Comparison of ENCODE assay signal across 25 cellular contexts in the genomic region with DNA sequence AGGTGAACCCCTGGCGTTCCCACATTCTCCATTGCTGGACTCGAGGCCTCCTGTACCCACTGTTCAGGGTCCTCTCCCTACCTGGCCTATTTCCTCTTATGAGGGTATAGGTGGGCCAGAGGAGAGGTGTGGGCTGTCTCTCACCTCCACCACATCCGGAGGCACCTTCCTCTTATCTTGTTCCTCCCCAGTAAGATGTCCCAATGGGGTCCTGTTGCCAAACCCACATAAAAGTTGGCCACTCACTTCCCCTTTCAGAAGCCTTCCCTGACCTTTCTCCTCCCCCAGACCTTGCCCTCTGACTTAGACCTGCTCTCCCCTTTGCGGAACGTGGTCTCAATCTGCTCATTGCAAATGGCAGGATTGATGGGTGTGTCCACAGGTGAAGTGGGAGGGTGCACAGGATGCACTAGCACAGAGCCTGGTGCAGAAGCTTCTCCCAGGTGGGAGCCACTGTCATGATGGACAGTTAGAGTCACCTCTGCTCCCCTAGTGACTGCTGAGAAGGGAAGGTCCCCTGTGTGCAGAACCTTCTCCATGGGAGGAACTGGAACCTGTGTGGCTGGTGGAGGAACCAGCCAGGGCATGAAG. TPM values are rescaled to one million over a fixed set of nuclear protein-coding genes. Genes with fewer than 3 reads are reported as not detected.
DNase-seq lines count a peak whose midpoint lies in the region; ATAC-seq and TF ChIP-seq lines count a peak whose summit lies in the region.
"Had no signal": no experiment of that assay in that cellular context is flagged by ENCODE, and none has a peak within 500 bp of the region (broad histone marks: within the 10 kb centered on the region; RNA-seq: fewer than 3 reads in every experiment).

No MANE protein-coding gene starts in this region.

- intact Hi-C loops in activated T-helper 1 cell treated with anti-CD3 and anti-CD28 coated beads, Interleukin-12 subunit alpha, Interleukin-12 subunit beta, Interleukin-2, Interleukin-4 antibody, amounts not matched to agents 30 ng/mL and 10 ng/mL and 1 ng/mL, durations not matched to agents 14 hours and 24 hours and 36 hours (cut with micrococcal nuclease), result no loop called here

- no peak overlapping the region for H3K27ac Mint-ChIP-seq in activated T-helper 1 cell treated with anti-CD3 and anti-CD28 coated beads, Interleukin-12 subunit alpha, Interleukin-12 subunit beta, Interleukin-2, Interleukin-4 antibody, amounts not matched to agents 30 ng/mL and 10 ng/mL and 1 ng/mL, durations not matched to agents 14 hours and 24 hours and 36 hours
- no peak overlapping the region for H3K27ac Mint-ChIP-seq in WTC11

- TF ChIP-seq CTCF in WTC11 (IDR thresholded peaks at IDR 0.05) (no peak), GM20000 (IDR thresholded peaks at IDR 0.05; ENCODE audit: extremely low read depth, missing control alignments) (no peak)

- no peaks in the 10 kb centered on the region for H3K27me3 ChIP-seq in layer of hippocampus (ENCODE audit: control insufficient read depth, insufficient read depth, low read length)
- H3K27me3 ChIP-seq: ascending aorta, thyroid gland had no signal

- CTCF ChIA-PET in WTC11 (lab: Charles Lee), result no interaction called here

- peak overlapping the region; percentile 59 for H3K27ac ChIP-seq in layer of hippocampus (ENCODE audit: low read depth, low read length)
- peak overlapping the region; percentile 59 for H3K27ac ChIP-seq in temporal lobe (ENCODE audit: low read depth, low read length)
- H3K27ac ChIP-seq: ascending aorta, thyroid gland had no signal

- H3K9me3 Mint-ChIP-seq in activated T-helper 1 cell treated with anti-CD3 and anti-CD28 coated beads, Interleukin-12 subunit alpha, Interleukin-12 subunit beta, Interleukin-2, Interleukin-4 antibody, amounts not matched to agents 30 ng/mL and 10 ng/mL and 1 ng/mL, durations not matched to agents 14 hours and 24 hours and 36 hours, result no peaks in the 10 kb centered on the region
- peaks cover 79% of the 10 kb centered on the region for H3K9me3 Mint-ChIP-seq in WTC11

- DNase-seq in SIG-M5 treated with dmso at 0.1 percent for 504 hours (lab: John Stamatoyannopoulos, UW; ENCODE audit: unreplicated experiment) (peak; percentile 17), SIG-M5 (lab: John Stamatoyannopoulos, UW) (no peak), OCI-M1 (lab: John Stamatoyannopoulos, UW) (peak; percentile 1), WTC11 (ENCODE audit: low spot score) (no peak), GM20000 (ENCODE audit: low spot score) (no peak)
- DNase-seq in activated T-helper 1 cell treated with anti-CD3 and anti-CD28 coated beads, Interleukin-12 subunit alpha, Interleukin-12 subunit beta, Interleukin-2, Interleukin-4 antibody, amounts not matched to agents 30 ng/mL and 10 ng/mL and 1 ng/mL, durations not matched to agents 14 hours and 24 hours and 36 hours (ENCODE audit: low spot score), result no peak
- DNase-seq: 8988T; activated naive CD4-positive, alpha-beta T cell; C1 segment of cervical spinal cord; DMS53; foreskin fibroblast; left colon; NCI-H1105; NCI-H82; stimulated activated CD4-positive, alpha-beta T cell treated with anti-CD3 and anti-CD28 coated beads, Interleukin-4, amount 100 ng/mL, for 24 hours; stimulated activated CD8-positive, alpha-beta memory T cell treated with anti-CD3 and anti-CD28 coated beads, Interleukin-4, amount 100 ng/mL, for 48 hours; thyroid gland had no signal

- H3K27me3 Mint-ChIP-seq in activated T-helper 1 cell treated with anti-CD3 and anti-CD28 coated beads, Interleukin-12 subunit alpha, Interleukin-12 subunit beta, Interleukin-2, Interleukin-4 antibody, amounts not matched to agents 30 ng/mL and 10 ng/mL and 1 ng/mL, durations not matched to agents 14 hours and 24 hours and 36 hours (ENCODE audit: insufficient read depth), result no peaks in the 10 kb centered on the region
- H3K27me3 Mint-ChIP-seq in WTC11 (ENCODE audit: low read depth), result peaks cover 12% of the 10 kb centered on the region

- H3K4me3 Mint-ChIP-seq in activated T-helper 1 cell treated with anti-CD3 and anti-CD28 coated beads, Interleukin-12 subunit alpha, Interleukin-12 subunit beta, Interleukin-2, Interleukin-4 antibody, amounts not matched to agents 30 ng/mL and 10 ng/mL and 1 ng/mL, durations not matched to agents 14 hours and 24 hours and 36 hours, result no peak overlapping the region
- no peak overlapping the region for H3K4me3 Mint-ChIP-seq in WTC11

- POLR2A ChIA-PET in WTC11 (lab: Charles Lee), result no interaction called here

- no peaks in the 10 kb centered on the region for H3K4me1 Mint-ChIP-seq in activated T-helper 1 cell treated with anti-CD3 and anti-CD28 coated beads, Interleukin-12 subunit alpha, Interleukin-12 subunit beta, Interleukin-2, Interleukin-4 antibody, amounts not matched to agents 30 ng/mL and 10 ng/mL and 1 ng/mL, durations not matched to agents 14 hours and 24 hours and 36 hours (ENCODE audit: low read depth)
- no peaks in the 10 kb centered on the region for H3K4me1 Mint-ChIP-seq in WTC11

- no peaks in the 10 kb centered on the region for H3K36me3 Mint-ChIP-seq in activated T-helper 1 cell treated with anti-CD3 and anti-CD28 coated beads, Interleukin-12 subunit alpha, Interleukin-12 subunit beta, Interleukin-2, Interleukin-4 antibody, amounts not matched to agents 30 ng/mL and 10 ng/mL and 1 ng/mL, durations not matched to agents 14 hours and 24 hours and 36 hours (ENCODE audit: low read depth)
- peaks cover 66% of the 10 kb centered on the region for H3K36me3 Mint-ChIP-seq in WTC11

- no peak for ATAC-seq in WTC11
- ATAC-seq: activated CD4-positive, CD25-positive, alpha-beta regulatory T cell treated with anti-CD3 and anti-CD28 coated beads, Interleukin-2, amount 50 U/mL, for 24 hours had no signal

TF ChIP-seq in WTC11, 78 proteins besides CTCF, POLR2A, EP300 and RAD21 (continues in another document):
- TF ChIP-seq NR3C1 (CRISPR knock-in tag; conservative IDR thresholded peaks at IDR 0.05; ENCODE audit: low read depth) (no peak), ESRRA (CRISPR knock-in tag; IDR thresholded peaks at IDR 0.05; ENCODE audit: borderline replicate concordance) (no peak), RORB (CRISPR knock-in tag; IDR thresholded peaks at IDR 0.05) (no peak), ATF6 (CRISPR knock-in tag; IDR thresholded peaks at IDR 0.05) (no peak), MXD4 (CRISPR knock-in tag; IDR thresholded peaks at IDR 0.05; ENCODE audit: borderline replicate concordance) (no peak), GABPB1 (CRISPR knock-in tag; IDR thresholded peaks at IDR 0.05) (no peak), ZNF423 (CRISPR knock-in tag; IDR thresholded peaks at IDR 0.05) (no peak)
- TF ChIP-seq, protein P1, sequence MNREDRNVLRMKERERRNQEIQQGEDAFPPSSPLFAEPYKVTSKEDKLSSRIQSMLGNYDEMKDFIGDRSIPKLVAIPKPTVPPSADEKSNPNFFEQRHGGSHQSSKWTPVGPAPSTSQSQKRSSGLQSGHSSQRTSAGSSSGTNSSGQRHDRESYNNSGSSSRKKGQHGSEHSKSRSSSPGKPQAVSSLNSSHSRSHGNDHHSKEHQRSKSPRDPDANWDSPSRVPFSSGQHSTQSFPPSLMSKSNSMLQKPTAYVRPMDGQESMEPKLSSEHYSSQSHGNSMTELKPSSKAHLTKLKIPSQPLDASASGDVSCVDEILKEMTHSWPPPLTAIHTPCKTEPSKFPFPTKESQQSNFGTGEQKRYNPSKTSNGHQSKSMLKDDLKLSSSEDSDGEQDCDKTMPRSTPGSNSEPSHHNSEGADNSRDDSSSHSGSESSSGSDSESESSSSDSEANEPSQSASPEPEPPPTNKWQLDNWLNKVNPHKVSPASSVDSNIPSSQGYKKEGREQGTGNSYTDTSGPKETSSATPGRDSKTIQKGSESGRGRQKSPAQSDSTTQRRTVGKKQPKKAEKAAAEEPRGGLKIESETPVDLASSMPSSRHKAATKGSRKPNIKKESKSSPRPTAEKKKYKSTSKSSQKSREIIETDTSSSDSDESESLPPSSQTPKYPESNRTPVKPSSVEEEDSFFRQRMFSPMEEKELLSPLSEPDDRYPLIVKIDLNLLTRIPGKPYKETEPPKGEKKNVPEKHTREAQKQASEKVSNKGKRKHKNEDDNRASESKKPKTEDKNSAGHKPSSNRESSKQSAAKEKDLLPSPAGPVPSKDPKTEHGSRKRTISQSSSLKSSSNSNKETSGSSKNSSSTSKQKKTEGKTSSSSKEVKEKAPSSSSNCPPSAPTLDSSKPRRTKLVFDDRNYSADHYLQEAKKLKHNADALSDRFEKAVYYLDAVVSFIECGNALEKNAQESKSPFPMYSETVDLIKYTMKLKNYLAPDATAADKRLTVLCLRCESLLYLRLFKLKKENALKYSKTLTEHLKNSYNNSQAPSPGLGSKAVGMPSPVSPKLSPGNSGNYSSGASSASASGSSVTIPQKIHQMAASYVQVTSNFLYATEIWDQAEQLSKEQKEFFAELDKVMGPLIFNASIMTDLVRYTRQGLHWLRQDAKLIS (CRISPR knock-in tag; IDR thresholded peaks at IDR 0.05; ENCODE audit: borderline replicate concordance), result no peak

RNA-seq across cellular contexts. Expression of gene CYP4F3, which starts 1.3 kb away (rescaled TPM):
- total RNA-seq in temporal lobe (0.25 TPM), WTC11 (2021) (0.04 to 0.14 TPM (median 0.05 TPM) in 3 replicates)
- not detected in 2 replicates for total RNA-seq in activated T-helper 1 cell treated with anti-CD3 and anti-CD28 coated beads, Interleukin-12 subunit alpha, Interleukin-12 subunit beta, Interleukin-2, Interleukin-4 antibody, amounts not matched to agents 30 ng/mL and 10 ng/mL and 1 ng/mL, durations not matched to agents 14 hours and 24 hours and 36 hours
- total RNA-seq: ascending aorta; H1; T-helper 1 cell treated with Interleukin-12 subunit alpha and Interleukin-12 subunit beta and Interleukin-4 antibody, amounts not matched to agents 30 ng/mL and 1 ng/mL, for 36 hours had no signal

RNA-seq across cellular contexts. Expression of gene CYP4F8, which starts 27.0 kb away (rescaled TPM):
- total RNA-seq in temporal lobe (not detected), WTC11 (2021) (not detected in 3 replicates)
- not detected in 2 replicates for total RNA-seq in activated T-helper 1 cell treated with anti-CD3 and anti-CD28 coated beads, Interleukin-12 subunit alpha, Interleukin-12 subunit beta, Interleukin-2, Interleukin-4 antibody, amounts not matched to agents 30 ng/mL and 10 ng/mL and 1 ng/mL, durations not matched to agents 14 hours and 24 hours and 36 hours
- total RNA-seq: ascending aorta; cerebellum; H1; skeletal muscle tissue; T-helper 1 cell treated with Interleukin-12 subunit alpha and Interleukin-12 subunit beta and Interleukin-4 antibody, amounts not matched to agents 30 ng/mL and 1 ng/mL, for 36 hours; thyroid gland had no signal

RNA-seq across cellular contexts. Expression of gene CYP4F12, which starts 30.9 kb away (rescaled TPM):
- under 0.01 TPM for total RNA-seq in temporal lobe
- total RNA-seq in activated T-helper 1 cell treated with anti-CD3 and anti-CD28 coated beads, Interleukin-12 subunit alpha, Interleukin-12 subunit beta, Interleukin-2, Interleukin-4 antibody, amounts not matched to agents 30 ng/mL and 10 ng/mL and 1 ng/mL, durations not matched to agents 14 hours and 24 hours and 36 hours, result not detected in 2 replicates
- not detected in 3 replicates for total RNA-seq in WTC11 (2021)
- total RNA-seq: H1; T-helper 1 cell treated with Interleukin-12 subunit alpha and Interleukin-12 subunit beta and Interleukin-4 antibody, amounts not matched to agents 30 ng/mL and 1 ng/mL, for 36 hours had no signal

Comparison
In these comparisons a context has a peak if more than half of its experiments do, and no peak if none do; other contexts are left out.
1. DNase-seq: peak in SIG-M5 treated with dmso at 0.1 percent for 504 hours (single experiment) and OCI-M1 (single experiment); none in SIG-M5 (single experiment), activated T-helper 1 cell treated with anti-CD3 and anti-CD28 coated beads, Interleukin-12 subunit alpha, Interleukin-12 subunit beta, Interleukin-2, Interleukin-4 antibody, amounts not matched to agents 30 ng/mL and 10 ng/mL and 1 ng/mL, durations not matched to agents 14 hours and 24 hours and 36 hours (single experiment), WTC11 (single experiment) and GM20000 (single experiment).